Comparison of ENCODE assay signal across 12 cellular contexts in genomic region chr12:53067074-53067992, GRCh38. TPM values are rescaled to one million over a fixed set of nuclear protein-coding genes. Genes with fewer than 3 reads are reported as not detected.
A peak's percentile ranks its signal among the peaks of the same experiment; 100 is the strongest.
DNase-seq lines count a peak whose midpoint lies in the region; ATAC-seq and TF ChIP-seq lines count a peak whose summit lies in the region.
"Had no signal": no experiment of that assay in that cellular context is flagged by ENCODE, and none has a peak within 500 bp of the region (broad histone marks: within the 10 kb centered on the region; RNA-seq: fewer than 3 reads in every experiment).

No MANE protein-coding gene starts in this region.

- TF ChIP-seq POLR2A in breast epithelium (IDR thresholded peaks at IDR 0.05), result no peak

- no peaks in the 10 kb centered on the region for H3K27me3 Mint-ChIP-seq in MCF 10A (ENCODE audit: insufficient read depth, unreplicated experiment)
- H3K27me3 Mint-ChIP-seq in mesothelial cell of epicardium (ENCODE audit: low read depth), result no peaks in the 10 kb centered on the region

- CTCF ChIA-PET in MCF 10A (lab: Yijun Ruan, JAX), result interaction anchor here (0.6 to 15.4 kb wide), 20 partner anchors 11 to 406 kb away, joined by 3 to 267 read pairs (median 6); partner anchors contain the start of genes IGFBP6, SOAT2 and SPRYD3

- ATAC-seq in HG03342 (IDR thresholded peaks at IDR 0.05; ENCODE audit: unreplicated experiment), result no peak
- no peak for ATAC-seq in activated CD4-positive, CD25-positive, alpha-beta regulatory T cell treated with anti-CD3 and anti-CD28 coated beads, Interleukin-2, amount 50 U/mL, for 24 hours

- H3K4me1 Mint-ChIP-seq in MCF 10A (ENCODE audit: insufficient read depth, unreplicated experiment) (peaks cover 11% of the 10 kb centered on the region), mesothelial cell of epicardium (peaks cover 57% of the 10 kb centered on the region)

- no peaks in the 10 kb centered on the region for H3K27me3 ChIP-seq in breast epithelium
- no peaks in the 10 kb centered on the region for H3K27me3 ChIP-seq in adipocyte (replicated peaks; ENCODE audit: control insufficient read depth, insufficient read depth, low read length)
- no peaks in the 10 kb centered on the region for H3K27me3 ChIP-seq in tibial artery

- H3K4me3 Mint-ChIP-seq in MCF 10A (ENCODE audit: unreplicated experiment) (no peak overlapping the region), mesothelial cell of epicardium (no peak overlapping the region)

- H3K27ac Mint-ChIP-seq in MCF 10A (ENCODE audit: low read depth, unreplicated experiment) (no peak overlapping the region), mesothelial cell of epicardium (peak overlapping the region; percentile 56)

- H3K4me3 ChIP-seq in breast epithelium (no peak overlapping the region), adipocyte (ENCODE audit: low read length) (no peak overlapping the region), tibial artery (no peak overlapping the region)

- no peak for TF ChIP-seq CTCF in breast epithelium (IDR thresholded peaks at IDR 0.05)
- no peak for TF ChIP-seq CTCF in MCF 10A (IDR thresholded peaks at IDR 0.05; ENCODE audit: unreplicated experiment)
- TF ChIP-seq CTCF in mesothelial cell of epicardium (IDR thresholded peaks at IDR 0.05; ENCODE audit: unreplicated experiment), result no peak
- TF ChIP-seq CTCF in tibial artery (IDR thresholded peaks at IDR 0.05), result no peak

- no peaks in the 10 kb centered on the region for H3K9me3 ChIP-seq in breast epithelium
- H3K9me3 ChIP-seq in adipocyte (ENCODE audit: control insufficient read depth, low read length), result no peaks in the 10 kb centered on the region
- H3K9me3 ChIP-seq in tibial artery, result no peaks in the 10 kb centered on the region

- POLR2A ChIA-PET in MCF 10A (lab: Yijun Ruan, JAX), result interaction anchor here (0.5 to 2.6 kb wide), 6 partner anchors 12 to 1473 kb away, joined by 3 to 39 read pairs (median 4); partner anchors contain the start of genes AAAS and IGFBP6

- H3K9me3 Mint-ChIP-seq in MCF 10A (ENCODE audit: unreplicated experiment) (no peaks in the 10 kb centered on the region), mesothelial cell of epicardium (no peaks in the 10 kb centered on the region)

- peaks cover 4 to 11% of the 10 kb centered on the region in 2 donors for H3K4me1 ChIP-seq in breast epithelium
- peaks cover 89% of the 10 kb centered on the region for H3K4me1 ChIP-seq in adipocyte (ENCODE audit: control insufficient read depth, insufficient read depth, low read length)
- H3K4me1 ChIP-seq in tibial artery, result peaks cover 9 to 98% (median 84%) of the 10 kb centered on the region in 4 donors

- DNase-seq in breast epithelium (ENCODE audit: low spot score in 2 of 2), result no peak
- no peak for DNase-seq in MCF 10A (ENCODE audit: unreplicated experiment)
- peak; percentile 33 for DNase-seq in adipocyte (ENCODE audit: low read depth)
- DNase-seq in mesothelial cell of epicardium (ENCODE audit: low spot score in 2 of 2, unreplicated experiment in 2 of 2), result no peak
- peak; percentile 26 to 64 for DNase-seq in tibial artery
- DNase-seq in dermis blood vessel endothelial cell, result no peak
- DNase-seq: GOT3; NCI-H1436 treated with DMSO at 0.1 percent for 48 hours; stimulated activated CD4-positive, alpha-beta T cell treated with anti-CD3 and anti-CD28 coated beads, Interleukin-4, amount 100 ng/mL, for 4 hours had no signal

- H3K36me3 ChIP-seq in breast epithelium (no peaks in the 10 kb centered on the region), adipocyte (ENCODE audit: control insufficient read depth, insufficient read depth, low read length, severe bottlenecking) (peaks cover 19% of the 10 kb centered on the region), tibial artery (peaks cover 12 to 81% (median 24%) of the 10 kb centered on the region in 3 donors)

- intact Hi-C loops in breast epithelium (cut with DNase I; ENCODE audit: low total_unique reads) (no loop called here), MCF 10A (cut with micrococcal nuclease) (loop anchor here (2.0 kb wide), 1 partner anchor 123 kb away; no protein-coding TSS in a partner anchor), tibial artery (cut with DNase I; ENCODE audit: low total_unique reads) (loop anchor here (2.0 to 5.0 kb wide), 2 partner anchors 31 to 130 kb away; no protein-coding TSS in a partner anchor)

- H3K9ac ChIP-seq in adipocyte (ENCODE audit: low read length), result peak overlapping the region; percentile 89

- H3K36me3 Mint-ChIP-seq in MCF 10A (ENCODE audit: insufficient read depth, unreplicated experiment) (peaks cover 48% of the 10 kb centered on the region), mesothelial cell of epicardium (peaks cover 11% of the 10 kb centered on the region)

- H3K27ac ChIP-seq in breast epithelium, result peak overlapping the region; percentile 18 to 87
- peak overlapping the region; percentile 93 to 99 for H3K27ac ChIP-seq in tibial artery

- BruUV-seq in MCF 10A (replicated peaks; lab: Mats Ljungman, UMichigan), result no TSS peak

RNA-seq across cellular contexts. Expression of gene SPRYD3, which starts 11.9 kb away (rescaled TPM):
- total RNA-seq in breast epithelium (10 to 100 TPM; 31.8 to 45.8 (median 36.3) TPM), MCF 10A (2022) (35.2 and 39.9 TPM in 2 replicates), mesothelial cell of epicardium (20.2 to 20.9 TPM (median 20.6 TPM) in 3 replicates), dermis blood vessel endothelial cell (13.1 and 16.5 TPM in 2 replicates)

RNA-seq across cellular contexts. Expression of gene TNS2, which starts 17.5 kb away (rescaled TPM):
- 100 to 1,000 TPM in 2 of 3 donors, 10 to 100 TPM in 1; 65.4 to 228 (median 156) TPM for total RNA-seq in breast epithelium
- 22.3 and 26.3 TPM in 2 replicates for total RNA-seq in MCF 10A (2022)
- 78.8 to 91.7 TPM (median 86.4 TPM) in 3 replicates for total RNA-seq in mesothelial cell of epicardium
- total RNA-seq in dermis blood vessel endothelial cell, result 56.2 and 56.5 TPM in 2 replicates

RNA-seq across cellular contexts. Expression of gene IGFBP6, which starts 30.1 kb away (rescaled TPM):
- total RNA-seq in breast epithelium (100 to 1,000 TPM; 169 to 708 (median 284) TPM), MCF 10A (2022) (6.4 and 12.0 TPM in 2 replicates), mesothelial cell of epicardium (70.3 to 77.2 TPM (median 75.6 TPM) in 3 replicates), dermis blood vessel endothelial cell (4.9 and 7.0 TPM in 2 replicates)

RNA-seq across cellular contexts. Expression of gene SOAT2, which starts 36.0 kb away (rescaled TPM):
- total RNA-seq in breast epithelium (under 1 TPM in 2 of 3 donors, not detected in 1; 0.16 to 0.33 TPM), MCF 10A (2022) (not detected in 2 replicates), mesothelial cell of epicardium (0.13 to 0.40 TPM (median 0.20 TPM) in 3 replicates), dermis blood vessel endothelial cell (not detected in 2 replicates)
- total RNA-seq: lung microvascular endothelial cell had no signal

Comparison
In these comparisons a context has a peak if more than half of its experiments do, and no peak if none do; other contexts are left out.
1. DNase-seq: peak in adipocyte (single experiment) and tibial artery (2 of 2); none in breast epithelium (0 of 2), MCF 10A (single experiment), mesothelial cell of epicardium (0 of 2) and dermis blood vessel endothelial cell (single experiment).